11 cellular contexts compared by ENCODE assay signal in the genomic region with DNA sequence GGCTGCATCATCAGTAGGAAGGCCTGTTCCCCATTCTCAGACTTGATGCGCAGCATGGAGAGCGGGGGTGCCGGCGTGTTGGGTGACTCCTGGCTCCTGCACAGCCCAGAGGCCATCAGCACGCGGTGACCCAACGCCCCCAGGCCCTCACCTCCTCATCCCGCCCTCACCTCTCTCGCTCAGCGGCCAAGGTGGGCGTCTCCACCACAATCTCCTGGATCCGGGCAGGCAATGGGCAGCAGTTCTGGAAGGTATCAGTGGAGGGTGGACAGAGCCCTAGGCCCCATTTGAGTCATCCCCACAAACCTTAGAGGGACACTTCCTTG. TPM values are rescaled to one million over a fixed set of nuclear protein-coding genes. Genes with fewer than 3 reads are reported as not detected.
DNase-seq lines count a peak whose midpoint lies in the region; ATAC-seq and TF ChIP-seq lines count a peak whose summit lies in the region.
"Had no signal": no experiment of that assay in that cellular context is flagged by ENCODE, and none has a peak within 500 bp of the region (broad histone marks: within the 10 kb centered on the region; RNA-seq: fewer than 3 reads in every experiment).

No MANE protein-coding gene starts in this region.

- no peaks in the 10 kb centered on the region for H3K9me3 Mint-ChIP-seq in CD8-positive, alpha-beta T cell
- no peaks in the 10 kb centered on the region for H3K9me3 Mint-ChIP-seq in activated naive CD8-positive, alpha-beta T cell treated with anti-CD3 and anti-CD28 coated beads, Interleukin-2, amount 50 U/mL, for 24 hours
- peaks cover 0 to 2% (median 0%) of the 10 kb centered on the region in 11 donors for H3K9me3 Mint-ChIP-seq in naive thymus-derived CD4-positive, alpha-beta T cell

- H3K27me3 ChIP-seq in ACC112 (ENCODE audit: insufficient read depth, low read length): no peaks in the 10 kb centered on the region
- no peaks in the 10 kb centered on the region for H3K27me3 ChIP-seq in CD8-positive, alpha-beta T cell (ENCODE audit: insufficient read depth, low read length)
- H3K27me3 ChIP-seq in naive thymus-derived CD4-positive, alpha-beta T cell (ENCODE audit: control insufficient read depth in 2 of 2, insufficient read depth in 2 of 2, low read length in 2 of 2): no peaks in the 10 kb centered on the region

- H2AFZ ChIP-seq in ACC112 (ENCODE audit: low read length, unreplicated experiment): no peak overlapping the region

- no peak for DNase-seq in CD8-positive, alpha-beta T cell
- DNase-seq in activated naive CD8-positive, alpha-beta T cell treated with anti-CD3 and anti-CD28 coated beads, Interleukin-2, amount 50 U/mL, for 24 hours: no peak
- no peak for DNase-seq in naive thymus-derived CD4-positive, alpha-beta T cell
- no peak for DNase-seq in NCI-H510A treated with DMSO at 0.1 percent for 48 hours (lab: John Stamatoyannopoulos, UW)
- no peak for DNase-seq in NCI-H2196 treated with DMSO at 0.1 percent for 48 hours (lab: John Stamatoyannopoulos, UW; ENCODE audit: unreplicated experiment)
- DNase-seq: effector CD4-positive, alpha-beta T cell; NCI-H1436; T1000 had no signal

- POLR2A ChIA-PET in CD8-positive, alpha-beta T cell (lab: Charles Lee): interaction anchor here (1.1 to 21.5 kb wide), 4 partner anchors 26 to 95 kb away, joined by 3 to 666 read pairs (median 66); a partner anchor contains a TSS
- POLR2A ChIA-PET in naive thymus-derived CD4-positive, alpha-beta T cell (lab: Charles Lee): interaction anchor here (3.8 to 26.8 kb wide), 3 partner anchors 6 to 48 kb away, joined by 13 to 1967 read pairs (median 109); a partner anchor contains a TSS

- peak overlapping the region; percentile 72 for H3K4me3 Mint-ChIP-seq in CD8-positive, alpha-beta T cell
- peak overlapping the region; percentile 78 for H3K4me3 Mint-ChIP-seq in activated naive CD8-positive, alpha-beta T cell treated with anti-CD3 and anti-CD28 coated beads, Interleukin-2, amount 50 U/mL, for 24 hours
- H3K4me3 Mint-ChIP-seq in naive thymus-derived CD4-positive, alpha-beta T cell: peak overlapping the region in 6 of 10 donors; percentile 25 to 88 (median 67)

- H3K4me1 ChIP-seq in ACC112 (ENCODE audit: control insufficient read depth, insufficient read depth, low read length, unreplicated experiment): peaks cover 87% of the 10 kb centered on the region
- H3K4me1 ChIP-seq in CD8-positive, alpha-beta T cell (ENCODE audit: insufficient read depth, low read length): peaks cover 92% of the 10 kb centered on the region
- H3K4me1 ChIP-seq in naive thymus-derived CD4-positive, alpha-beta T cell (ENCODE audit: control insufficient read depth in 2 of 2, insufficient read depth in 2 of 2, low read length in 2 of 2): peaks cover 87 to 89% of the 10 kb centered on the region in 2 donors

- TF ChIP-seq CTCF in CD8-positive, alpha-beta T cell (IDR thresholded peaks at IDR 0.05): no peak

- no peak for ATAC-seq in CD8-positive, alpha-beta T cell
- no peak for ATAC-seq in activated naive CD8-positive, alpha-beta T cell treated with anti-CD3 and anti-CD28 coated beads, Interleukin-2, amount 50 U/mL, for 24 hours
- ATAC-seq in naive thymus-derived CD4-positive, alpha-beta T cell: no peak
- no peak for ATAC-seq in HG03520 (IDR thresholded peaks at IDR 0.05; ENCODE audit: unreplicated experiment)
- ATAC-seq in HG02623 (IDR thresholded peaks at IDR 0.05; ENCODE audit: unreplicated experiment): no peak

- H3K4me3 ChIP-seq in ACC112 (ENCODE audit: low read depth, low read length): peak overlapping the region; percentile 90; the same call in 1 of the 2 replicates
- H3K4me3 ChIP-seq in CD8-positive, alpha-beta T cell (ENCODE audit: low read depth, low read length): no peak overlapping the region
- no peak overlapping the region for H3K4me3 ChIP-seq in naive thymus-derived CD4-positive, alpha-beta T cell (ENCODE audit: low read length)

- peak overlapping the region; percentile 83 for H3K27ac ChIP-seq in ACC112 (ENCODE audit: low read depth, low read length)
- no peak overlapping the region for H3K27ac ChIP-seq in CD8-positive, alpha-beta T cell (ENCODE audit: low read depth, low read length)
- peak overlapping the region; percentile 86 for H3K27ac ChIP-seq in naive thymus-derived CD4-positive, alpha-beta T cell (ENCODE audit: low read depth, low read length)

- H3K79me2 ChIP-seq in ACC112 (ENCODE audit: control insufficient read depth, insufficient read depth, low read length, unreplicated experiment): peaks cover 40% of the 10 kb centered on the region

- peaks cover 40% of the 10 kb centered on the region for H3K36me3 Mint-ChIP-seq in CD8-positive, alpha-beta T cell
- peaks cover 54% of the 10 kb centered on the region for H3K36me3 Mint-ChIP-seq in activated naive CD8-positive, alpha-beta T cell treated with anti-CD3 and anti-CD28 coated beads, Interleukin-2, amount 50 U/mL, for 24 hours (ENCODE audit: low read depth)
- peaks cover 0 to 41% (median 4%) of the 10 kb centered on the region in 5 donors for H3K36me3 Mint-ChIP-seq in naive thymus-derived CD4-positive, alpha-beta T cell

- H3K36me3 ChIP-seq in ACC112 (ENCODE audit: insufficient read depth, low read length): peaks cover under 1% of the 10 kb centered on the region; the same call in 1 of the 2 replicates
- H3K36me3 ChIP-seq in CD8-positive, alpha-beta T cell (ENCODE audit: insufficient read depth, low read length): peaks cover 10% of the 10 kb centered on the region
- peaks cover 0 to 15% (median 4%) of the 10 kb centered on the region in 3 experiments for H3K36me3 ChIP-seq in naive thymus-derived CD4-positive, alpha-beta T cell (ENCODE audit: control insufficient read depth in 2 of 3, insufficient read depth in 3 of 3, low read length in 3 of 3)

- intact Hi-C loops in CD8-positive, alpha-beta T cell (cut with DNase I, micrococcal nuclease): no loop called here
- intact Hi-C loops in naive thymus-derived CD4-positive, alpha-beta T cell (cut with micrococcal nuclease): loop anchor here in 1 of 2 donors (10.0 kb wide), 2 partner anchors 262 to 412 kb away; a partner anchor contains a TSS

- CTCF ChIA-PET in CD8-positive, alpha-beta T cell (lab: Charles Lee): interaction anchor here (2.3 to 22.3 kb wide), 3 partner anchors 25 to 134 kb away, joined by 5 to 844 read pairs (median 13); a partner anchor contains a TSS
- CTCF ChIA-PET in naive thymus-derived CD4-positive, alpha-beta T cell (lab: Charles Lee): interaction anchor here (2.6 to 17.9 kb wide), 2 partner anchors 40 to 81 kb away, joined by 12 to 541 read pairs; a partner anchor contains a TSS

- peaks cover 89% of the 10 kb centered on the region for H3K4me1 Mint-ChIP-seq in CD8-positive, alpha-beta T cell (ENCODE audit: low read depth)
- H3K4me1 Mint-ChIP-seq in activated naive CD8-positive, alpha-beta T cell treated with anti-CD3 and anti-CD28 coated beads, Interleukin-2, amount 50 U/mL, for 24 hours: peaks cover 90% of the 10 kb centered on the region
- H3K4me1 Mint-ChIP-seq in naive thymus-derived CD4-positive, alpha-beta T cell: peaks cover 59 to 92% (median 77%) of the 10 kb centered on the region in 7 donors

- H3K9me3 ChIP-seq in CD8-positive, alpha-beta T cell (ENCODE audit: low read length): no peaks in the 10 kb centered on the region
- H3K9me3 ChIP-seq in naive thymus-derived CD4-positive, alpha-beta T cell (ENCODE audit: control insufficient read depth in 2 of 3, low read length in 3 of 3): no peaks in the 10 kb centered on the region

- H3K27me3 Mint-ChIP-seq in CD8-positive, alpha-beta T cell (ENCODE audit: low read depth): no peaks in the 10 kb centered on the region
- no peaks in the 10 kb centered on the region for H3K27me3 Mint-ChIP-seq in activated naive CD8-positive, alpha-beta T cell treated with anti-CD3 and anti-CD28 coated beads, Interleukin-2, amount 50 U/mL, for 24 hours
- no peaks in the 10 kb centered on the region for H3K27me3 Mint-ChIP-seq in naive thymus-derived CD4-positive, alpha-beta T cell

- H3K27ac Mint-ChIP-seq in CD8-positive, alpha-beta T cell: peak overlapping the region; percentile 100
- peak overlapping the region; percentile 99 for H3K27ac Mint-ChIP-seq in activated naive CD8-positive, alpha-beta T cell treated with anti-CD3 and anti-CD28 coated beads, Interleukin-2, amount 50 U/mL, for 24 hours
- H3K27ac Mint-ChIP-seq in naive thymus-derived CD4-positive, alpha-beta T cell: peak overlapping the region; percentile 90 to 99 (median 97)

RNA-seq across cellular contexts. Expression of a gene that starts 2.8 kb away (rescaled TPM):
- total RNA-seq in CD8-positive, alpha-beta T cell: 100 to 1,000 TPM; 187 to 191 TPM
- total RNA-seq in naive thymus-derived CD4-positive, alpha-beta T cell: 100 to 1,000 TPM; 156 to 636 (median 224) TPM
- 100 to 1,000 TPM; 569 to 630 TPM for polyA plus RNA-seq in naive thymus-derived CD4-positive, alpha-beta T cell

RNA-seq across cellular contexts. Expression of a gene that starts 23.8 kb away (rescaled TPM):
- total RNA-seq in CD8-positive, alpha-beta T cell: 10 to 100 TPM; 28.6 to 33.8 TPM
- 100 to 1,000 TPM in 3 of 5 experiments, 10 to 100 TPM in 2; 35.7 to 131 (median 124) TPM for total RNA-seq in naive thymus-derived CD4-positive, alpha-beta T cell
- 10 to 100 TPM; 10.5 to 13.6 TPM for polyA plus RNA-seq in naive thymus-derived CD4-positive, alpha-beta T cell

RNA-seq across cellular contexts. Expression of a gene that starts 35.1 kb away (rescaled TPM):
- total RNA-seq in CD8-positive, alpha-beta T cell: 100 to 1,000 TPM; 285 to 289 TPM
- 1,000 to 10,000 TPM in 3 of 5 experiments, 100 to 1,000 TPM in 2; 719 to 1,390 (median 1,130) TPM for total RNA-seq in naive thymus-derived CD4-positive, alpha-beta T cell
- polyA plus RNA-seq in naive thymus-derived CD4-positive, alpha-beta T cell: 1,000 to 10,000 TPM; 7,628 to 8,133 TPM

RNA-seq across cellular contexts. Expression of a gene that starts 48.7 kb away (rescaled TPM):
- total RNA-seq in CD8-positive, alpha-beta T cell: 1 to 10 TPM; 7.1 TPM
- total RNA-seq in naive thymus-derived CD4-positive, alpha-beta T cell: 10 to 100 TPM; 12.1 to 34.8 (median 20.7) TPM
- polyA plus RNA-seq in naive thymus-derived CD4-positive, alpha-beta T cell: 10 to 100 TPM in 1 of 2 donors, 1 to 10 TPM in 1; 5.4 to 12.1 TPM
